17 cellular contexts compared by ENCODE assay signal in the genomic region with DNA sequence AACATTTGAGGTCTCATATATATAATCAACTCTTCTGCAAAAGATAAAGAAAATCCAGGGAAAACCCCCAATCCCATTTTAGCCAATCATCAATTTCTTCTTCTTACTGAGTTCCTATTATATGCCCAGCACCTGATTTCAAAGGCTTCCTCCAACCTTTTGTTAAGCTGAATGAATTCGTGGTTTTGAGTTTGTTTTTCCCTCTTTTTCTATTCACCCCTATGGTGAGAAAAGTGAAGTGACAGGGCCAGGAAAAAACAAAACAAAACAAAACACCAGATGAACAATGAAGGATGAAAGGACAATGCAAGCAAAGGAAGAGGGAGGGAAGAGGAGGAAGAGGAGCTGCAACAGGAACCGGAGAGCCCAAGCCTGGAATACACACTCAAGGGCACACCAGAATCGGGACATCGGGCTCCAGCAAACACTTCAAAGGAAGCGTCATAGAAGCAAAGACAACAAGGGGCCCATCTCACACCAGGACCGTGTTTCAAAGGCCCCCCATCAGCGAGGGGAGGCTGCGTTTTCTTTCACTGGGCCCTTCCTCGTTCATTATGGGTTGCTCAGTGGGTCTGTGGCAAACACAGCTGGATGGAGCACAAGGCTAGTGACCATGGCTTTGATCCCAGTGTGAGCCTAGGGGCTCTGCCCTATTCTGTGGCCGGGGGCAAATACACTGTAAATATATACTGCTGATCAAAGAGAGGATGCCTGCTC. TPM values are rescaled to one million over a fixed set of nuclear protein-coding genes. Genes with fewer than 3 reads are reported as not detected.
DNase-seq lines count a peak whose midpoint lies in the region; ATAC-seq and TF ChIP-seq lines count a peak whose summit lies in the region.
"Had no signal": no experiment of that assay in that cellular context is flagged by ENCODE, and none has a peak within 500 bp of the region (broad histone marks: within the 10 kb centered on the region; RNA-seq: fewer than 3 reads in every experiment).

No MANE protein-coding gene starts in this region.

- ATAC-seq in GM21825 (IDR thresholded peaks at IDR 0.05; ENCODE audit: unreplicated experiment) = no peak
- no peak for ATAC-seq in activated naive CD4-positive, alpha-beta T cell treated with anti-CD3 and anti-CD28 coated beads, Interleukin-2, amount 50 U/mL, for 72 hours
- ATAC-seq: PC-3, T-cell had no signal

- H3K79me2 ChIP-seq in OCI-LY1 (ENCODE audit: insufficient read depth, low read length) = peaks cover 79% of the 10 kb centered on the region

- H3K9me3 ChIP-seq in BLaER1 (peaks cover 25% of the 10 kb centered on the region), OCI-LY1 (ENCODE audit: low read length) (peaks cover 3% of the 10 kb centered on the region; the same call in 1 of the 2 replicates), esophagus squamous epithelium (no peaks in the 10 kb centered on the region)
- H3K9me3 ChIP-seq: upper lobe of left lung had no signal

- TF ChIP-seq CTCF in OCI-LY1 (IDR thresholded peaks at IDR 0.05; ENCODE audit: low read length) (no peak), esophagus squamous epithelium (IDR thresholded peaks at IDR 0.05) (no peak)

- no peak overlapping the region for H3K27ac ChIP-seq in BLaER1
- H3K27ac ChIP-seq in OCI-LY1 (ENCODE audit: low read depth, low read length, poor library complexity, severe bottlenecking) = peak overlapping the region; percentile 24
- peak overlapping the region in 3 of 4 donors; percentile 2 to 72 (median 23) for H3K27ac ChIP-seq in esophagus squamous epithelium

- no peak overlapping the region for H3K4me3 ChIP-seq in BLaER1
- no peak overlapping the region for H3K4me3 ChIP-seq in OCI-LY1 (ENCODE audit: low read depth, low read length, poor library complexity, severe bottlenecking)
- H3K4me3 ChIP-seq in esophagus squamous epithelium = no peak overlapping the region
- H3K4me3 ChIP-seq: upper lobe of left lung had no signal

- no peaks in the 10 kb centered on the region for H3F3A ChIP-seq in OCI-LY1 (ENCODE audit: insufficient read depth, low read length)

- H3K36me3 Mint-ChIP-seq in activated naive CD4-positive, alpha-beta T cell treated with anti-CD3 and anti-CD28 coated beads, Interleukin-2, amount 50 U/mL, for 72 hours = peaks cover 11 to 34% of the 10 kb centered on the region in 2 donors

- H4K20me1 ChIP-seq in BLaER1 (peaks cover 94% of the 10 kb centered on the region), OCI-LY1 (ENCODE audit: insufficient read depth, low read length) (no peaks in the 10 kb centered on the region)

- peak overlapping the region in 1 of 2 donors; percentile 2 for H3K27ac Mint-ChIP-seq in activated naive CD4-positive, alpha-beta T cell treated with anti-CD3 and anti-CD28 coated beads, Interleukin-2, amount 50 U/mL, for 72 hours

- H3K9me2 ChIP-seq in OCI-LY1 (ENCODE audit: low read depth, low read length) = no peaks in the 10 kb centered on the region

- 74 to 75% methylated on average over 9 to 10 of the region's 10 CpGs for WGBS in esophagus squamous epithelium, 2 donors

- intact Hi-C loops in esophagus squamous epithelium (cut with DNase I) = no loop called here

- H3K4me1 ChIP-seq in BLaER1 = peaks cover 28% of the 10 kb centered on the region
- H3K4me1 ChIP-seq in OCI-LY1 (ENCODE audit: insufficient read depth, low read length, severe bottlenecking) = peaks cover 50% of the 10 kb centered on the region
- peaks cover 30 to 70% (median 34%) of the 10 kb centered on the region in 3 donors for H3K4me1 ChIP-seq in esophagus squamous epithelium

- TF ChIP-seq POLR2A in esophagus squamous epithelium (IDR thresholded peaks at IDR 0.05) = no peak

- no peak overlapping the region for H2AFZ ChIP-seq in OCI-LY1 (ENCODE audit: low read length)

- H3K36me3 ChIP-seq in BLaER1 (peaks cover 91% of the 10 kb centered on the region), OCI-LY1 (ENCODE audit: insufficient read depth, low read length) (peaks cover 79% of the 10 kb centered on the region), esophagus squamous epithelium (peaks cover 0 to 7% (median 0%) of the 10 kb centered on the region in 3 donors)

- peaks cover 0 to 10% of the 10 kb centered on the region in 2 donors for H3K9me3 Mint-ChIP-seq in activated naive CD4-positive, alpha-beta T cell treated with anti-CD3 and anti-CD28 coated beads, Interleukin-2, amount 50 U/mL, for 72 hours
- H3K9me3 Mint-ChIP-seq: T-cell had no signal

- no peak for DNase-seq in esophagus squamous epithelium (lab: John Stamatoyannopoulos, UW)
- DNase-seq in pons (ENCODE audit: low spot score) = peak; percentile 54
- DNase-seq in anterior cingulate cortex (lab: John Stamatoyannopoulos, UW) = no peak
- DNase-seq in activated naive CD4-positive, alpha-beta T cell treated with anti-CD3 and anti-CD28 coated beads, Interleukin-2, amount 50 U/mL, for 72 hours (ENCODE audit: low spot score in 2 of 2) = no peak
- DNase-seq in DMS 273 (lab: John Stamatoyannopoulos, UW; ENCODE audit: unreplicated experiment) = no peak
- DNase-seq: activated CD4-positive, alpha-beta T cell treated with anti-CD3 and anti-CD28 coated beads for 1 hour; activated T-cell treated with anti-CD3 and anti-CD28 coated beads, Interleukin-2, amount 50 U/mL, for 24 hours; DMS 273 treated with DMSO at 0.1 percent for 48 hours; effector CD4-positive, alpha-beta T cell; KBM-7; NCI-H1417; PC-3; T-cell; upper lobe of left lung had no signal

- H3K9ac ChIP-seq in BLaER1 (no peak overlapping the region), OCI-LY1 (ENCODE audit: low read length) (no peak overlapping the region; the same call in 1 of the 2 replicates)

- H3K27me3 ChIP-seq in BLaER1 = no peaks in the 10 kb centered on the region
- H3K27me3 ChIP-seq in OCI-LY1 (ENCODE audit: insufficient read depth, low read length) = no peaks in the 10 kb centered on the region
- no peaks in the 10 kb centered on the region for H3K27me3 ChIP-seq in esophagus squamous epithelium
- H3K27me3 ChIP-seq: upper lobe of left lung had no signal

- H3K4me2 ChIP-seq in BLaER1 (peak overlapping the region; percentile 34; the same call in 1 of the 2 replicates), OCI-LY1 (ENCODE audit: low read length) (no peak overlapping the region; the same call in 1 of the 2 replicates)

RNA-seq across cellular contexts. Expression of a gene that starts 50.2 kb away (rescaled TPM):
- 10 to 100 TPM; 31.8 to 50.0 (median 44.5) TPM for total RNA-seq in esophagus squamous epithelium
- 10 to 100 TPM; 14.8 to 24.9 TPM for total RNA-seq in activated naive CD4-positive, alpha-beta T cell treated with anti-CD3 and anti-CD28 coated beads, Interleukin-2, amount 50 U/mL, for 72 hours
